ENCODE assay signal across 19 cellular contexts in the genomic region with DNA sequence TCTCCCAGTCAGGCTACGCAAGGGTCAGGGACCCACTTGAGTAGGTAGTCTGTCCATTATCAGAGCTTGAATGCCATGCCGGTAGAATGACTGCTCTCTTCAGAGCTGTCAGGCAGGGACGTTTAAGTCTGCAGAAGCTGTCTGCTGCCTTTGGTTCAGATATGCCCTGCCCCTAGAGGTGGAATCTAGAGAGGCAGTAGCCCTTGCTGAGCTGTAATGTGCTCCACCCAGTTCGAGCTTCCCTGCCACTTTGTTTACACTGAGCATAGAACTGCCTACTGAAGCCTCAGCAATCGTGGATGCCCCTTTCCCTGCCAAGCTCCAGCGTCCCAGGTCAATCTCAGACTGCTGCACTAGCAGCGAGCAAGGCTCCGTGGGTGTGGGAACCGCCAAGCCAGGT.
"Had no signal": no experiment of that assay in that cellular context is flagged by ENCODE, and none has a peak within 500 bp of the region (broad histone marks: within the 10 kb centered on the region; RNA-seq: fewer than 3 reads in every experiment).

No MANE protein-coding gene starts in this region.

- ATAC-seq: activated CD8-positive, alpha-beta T cell treated with anti-CD3 and anti-CD28 coated beads, Interleukin-2, amount 10 ng/mL, durations not matched to agents 7 days and 5 days; gastrocnemius medialis; heart right ventricle; pancreas had no signal

- H3K9me3 ChIP-seq: gastrocnemius medialis, heart right ventricle, pancreas, vagina had no signal

- DNase-seq: activated CD4-positive, alpha-beta T cell treated with anti-CD3 and anti-CD28 coated beads for 48 hours; activated CD8-positive, alpha-beta memory T cell treated with anti-CD3 and anti-CD28 coated beads, Interleukin-2, amount 50 U/mL, for 48 hours; activated CD8-positive, alpha-beta T cell treated with anti-CD3 and anti-CD28 coated beads, Interleukin-2, amount 10 ng/mL, durations not matched to agents 7 days and 5 days; activated naive CD4-positive, alpha-beta T cell; effector CD4-positive, alpha-beta T cell; gastrocnemius medialis; heart right ventricle; kidney glomerular epithelial cell; retina; stimulated activated CD4-positive, alpha-beta T cell treated with anti-CD3 and anti-CD28 coated beads, Interleukin-15, amount 100 ng/mL, for 24 hours; stimulated activated CD4-positive, alpha-beta T cell treated with anti-CD3 and anti-CD28 coated beads, Interleukin-4, amount 100 ng/mL, for 4 hours; stomach; T1000 had no signal

- H3K9me3 Mint-ChIP-seq: neural crest cell had no signal

- H3K4me3 ChIP-seq: cardiac muscle cell, gastrocnemius medialis, heart right ventricle, pancreas, stomach, vagina had no signal

- H3K27me3 ChIP-seq: cardiac muscle cell, gastrocnemius medialis, heart right ventricle, pancreas, stomach, vagina had no signal

- H3K4me1 ChIP-seq: gastrocnemius medialis, heart right ventricle, pancreas, stomach, vagina had no signal

- H3K27ac ChIP-seq: cardiac muscle cell, gastrocnemius medialis, heart right ventricle, pancreas, stomach, vagina, VCaP had no signal

- H3K4me1 Mint-ChIP-seq: neural crest cell had no signal

- H3K36me3 ChIP-seq: cardiac muscle cell, gastrocnemius medialis, heart right ventricle, pancreas, stomach, vagina had no signal

- H3K27ac Mint-ChIP-seq: activated CD8-positive, alpha-beta T cell treated with anti-CD3 and anti-CD28 coated beads, Interleukin-2, amount 10 ng/mL, durations not matched to agents 7 days and 5 days had no signal

- FAIRE-seq: colon, pancreas had no signal

- H3K4me3 Mint-ChIP-seq: activated CD8-positive, alpha-beta T cell treated with anti-CD3 and anti-CD28 coated beads, Interleukin-2, amount 10 ng/mL, durations not matched to agents 7 days and 5 days; neural crest cell had no signal
